ENCODE assay signal across 8 cellular contexts in the genomic region with DNA sequence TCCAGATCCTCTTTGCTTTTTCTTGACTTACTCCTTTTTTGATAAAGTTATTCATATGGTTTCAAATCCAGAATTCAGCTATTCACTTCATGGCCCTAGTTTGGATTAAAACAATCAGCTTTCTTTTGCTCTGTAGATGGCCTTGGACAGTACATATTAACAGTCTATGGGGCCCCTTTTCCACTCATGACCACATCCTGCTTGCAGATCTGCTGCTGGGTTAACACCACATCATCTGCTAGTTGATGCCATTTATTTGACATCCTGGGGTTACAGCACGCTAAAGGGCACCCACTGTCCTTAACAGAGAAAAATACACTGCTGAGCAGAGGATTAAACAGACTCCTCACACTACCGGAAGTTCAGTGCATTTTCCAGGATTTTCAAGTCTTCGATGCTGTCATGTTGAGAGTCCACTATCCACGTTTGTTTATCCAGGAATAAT. TPM values are rescaled to one million over a fixed set of nuclear protein-coding genes. Genes with fewer than 3 reads are reported as not detected.
DNase-seq lines count a peak whose midpoint lies in the region; ATAC-seq and TF ChIP-seq lines count a peak whose summit lies in the region.

No MANE protein-coding gene starts in this region.

- no peaks in the 10 kb centered on the region for H3K9me3 ChIP-seq in thoracic aorta

- H3K4me1 ChIP-seq in thoracic aorta (ENCODE audit: control insufficient read depth in 1 of 2, low read depth in 2 of 2) = peaks cover 7 to 26% of the 10 kb centered on the region in 2 donors

- no peaks in the 10 kb centered on the region for H3K27me3 Mint-ChIP-seq in activated T-helper 2 cell treated with anti-CD3 and anti-CD28 coated beads, Interferon-gamma antibody, Interleukin-2, Interleukin-4, amounts not matched to agents 10 μg/mL and 5 μg/mL and 100 μg/mL, durations not matched to agents 14 hours and 24 hours and 36 hours (ENCODE audit: low read depth)
- H3K27me3 Mint-ChIP-seq in memory B cell = no peaks in the 10 kb centered on the region

- H3K27ac ChIP-seq in thoracic aorta = peak overlapping the region; percentile 68 to 80

- H3K36me3 Mint-ChIP-seq in activated T-helper 2 cell treated with anti-CD3 and anti-CD28 coated beads, Interferon-gamma antibody, Interleukin-2, Interleukin-4, amounts not matched to agents 10 μg/mL and 5 μg/mL and 100 μg/mL, durations not matched to agents 14 hours and 24 hours and 36 hours (ENCODE audit: low read depth) = peaks cover 74% of the 10 kb centered on the region
- peaks cover 10% of the 10 kb centered on the region for H3K36me3 Mint-ChIP-seq in memory B cell

- H3K27me3 ChIP-seq in thoracic aorta (replicated peaks; ENCODE audit: insufficient read depth) = no peaks in the 10 kb centered on the region

- ATAC-seq in GM21717 (IDR thresholded peaks at IDR 0.05; ENCODE audit: unreplicated experiment) = peak; percentile 61
- peak; percentile 59 for ATAC-seq in memory B cell (ENCODE audit: low read depth)
- no peak for ATAC-seq in thoracic aorta (ENCODE audit: insufficient number of reproducible peaks, low FRiP score, low read depth)

- H3K36me3 ChIP-seq in thoracic aorta = no peaks in the 10 kb centered on the region

- peak overlapping the region; percentile 99 for H3K27ac Mint-ChIP-seq in activated T-helper 2 cell treated with anti-CD3 and anti-CD28 coated beads, Interferon-gamma antibody, Interleukin-2, Interleukin-4, amounts not matched to agents 10 μg/mL and 5 μg/mL and 100 μg/mL, durations not matched to agents 14 hours and 24 hours and 36 hours
- H3K27ac Mint-ChIP-seq in memory B cell = peak overlapping the region; percentile 86

- peak; percentile 73 for DNase-seq in GM12864 (ENCODE audit: low read depth)
- peak; percentile 58 for DNase-seq in M059J (ENCODE audit: low read depth)
- DNase-seq in activated T-helper 2 cell treated with anti-CD3 and anti-CD28 coated beads, Interferon-gamma antibody, Interleukin-2, Interleukin-4, amounts not matched to agents 10 μg/mL and 5 μg/mL and 100 μg/mL, durations not matched to agents 14 hours and 24 hours and 36 hours (ENCODE audit: low spot score) = peak; percentile 64
- no peak for DNase-seq in memory B cell (ENCODE audit: low spot score in 2 of 2)
- DNase-seq in thoracic aorta (ENCODE audit: low spot score) = no peak
- DNase-seq in NCI-H748 treated with DMSO at 0.1 percent for 48 hours (lab: John Stamatoyannopoulos, UW) = no peak
- no peak for DNase-seq in NCI-H128 (lab: John Stamatoyannopoulos, UW; ENCODE audit: unreplicated experiment)

- TF ChIP-seq CTCF in GM12864 (IDR thresholded peaks at IDR 0.05; ENCODE audit: low read depth, low read length, missing control alignments) = no peak
- no peak for TF ChIP-seq CTCF in thoracic aorta (IDR thresholded peaks at IDR 0.05)

- peak overlapping the region; percentile 84 for H3K4me3 ChIP-seq in GM12864 (ENCODE audit: low read depth, low read length)
- peak overlapping the region; percentile 78 for H3K4me3 ChIP-seq in thoracic aorta

- intact Hi-C loops in activated T-helper 2 cell treated with anti-CD3 and anti-CD28 coated beads, Interferon-gamma antibody, Interleukin-2, Interleukin-4, amounts not matched to agents 10 μg/mL and 5 μg/mL and 100 μg/mL, durations not matched to agents 14 hours and 24 hours and 36 hours (cut with micrococcal nuclease) = loop anchor here (1.0 to 10.0 kb wide), 10 partner anchors 10 to 1874 kb away; partner anchors contain the start of genes ETV3 and PYHIN1

- H3K4me3 Mint-ChIP-seq in activated T-helper 2 cell treated with anti-CD3 and anti-CD28 coated beads, Interferon-gamma antibody, Interleukin-2, Interleukin-4, amounts not matched to agents 10 μg/mL and 5 μg/mL and 100 μg/mL, durations not matched to agents 14 hours and 24 hours and 36 hours (ENCODE audit: low read depth) = peak overlapping the region; percentile 96
- peak overlapping the region; percentile 94 for H3K4me3 Mint-ChIP-seq in memory B cell

- H3K9me3 Mint-ChIP-seq in activated T-helper 2 cell treated with anti-CD3 and anti-CD28 coated beads, Interferon-gamma antibody, Interleukin-2, Interleukin-4, amounts not matched to agents 10 μg/mL and 5 μg/mL and 100 μg/mL, durations not matched to agents 14 hours and 24 hours and 36 hours = no peaks in the 10 kb centered on the region
- H3K9me3 Mint-ChIP-seq in memory B cell = no peaks in the 10 kb centered on the region

- H3K4me1 Mint-ChIP-seq in activated T-helper 2 cell treated with anti-CD3 and anti-CD28 coated beads, Interferon-gamma antibody, Interleukin-2, Interleukin-4, amounts not matched to agents 10 μg/mL and 5 μg/mL and 100 μg/mL, durations not matched to agents 14 hours and 24 hours and 36 hours (ENCODE audit: low read depth) = peaks cover 56% of the 10 kb centered on the region
- H3K4me1 Mint-ChIP-seq in memory B cell = peaks cover 48% of the 10 kb centered on the region

RNA-seq across cellular contexts. Expression of gene IFI16, which starts 0.9 kb away (rescaled TPM):
- 75.9 and 103 TPM in 2 replicates for total RNA-seq in M059J (2014; rRNA removed; shearing (Covaris generic))
- 108 and 113 TPM in 2 replicates for total RNA-seq in activated T-helper 2 cell treated with anti-CD3 and anti-CD28 coated beads, Interferon-gamma antibody, Interleukin-2, Interleukin-4, amounts not matched to agents 10 μg/mL and 5 μg/mL and 100 μg/mL, durations not matched to agents 14 hours and 24 hours and 36 hours
- 100 to 1,000 TPM in 1 of 2 donors, 10 to 100 TPM in 1; 65.4 to 182 TPM for total RNA-seq in thoracic aorta

Comparison
In these comparisons a context has a peak if more than half of its experiments do, and no peak if none do; other contexts are left out.
1. DNase-seq: peak in GM12864 (single experiment), M059J (single experiment) and activated T-helper 2 cell treated with anti-CD3 and anti-CD28 coated beads, Interferon-gamma antibody, Interleukin-2, Interleukin-4, amounts not matched to agents 10 μg/mL and 5 μg/mL and 100 μg/mL, durations not matched to agents 14 hours and 24 hours and 36 hours (single experiment); none in memory B cell (0 of 2), thoracic aorta (single experiment), NCI-H748 treated with DMSO at 0.1 percent for 48 hours (single experiment) and NCI-H128 (single experiment).